18 cellular contexts compared by ENCODE assay signal in the genomic region with DNA sequence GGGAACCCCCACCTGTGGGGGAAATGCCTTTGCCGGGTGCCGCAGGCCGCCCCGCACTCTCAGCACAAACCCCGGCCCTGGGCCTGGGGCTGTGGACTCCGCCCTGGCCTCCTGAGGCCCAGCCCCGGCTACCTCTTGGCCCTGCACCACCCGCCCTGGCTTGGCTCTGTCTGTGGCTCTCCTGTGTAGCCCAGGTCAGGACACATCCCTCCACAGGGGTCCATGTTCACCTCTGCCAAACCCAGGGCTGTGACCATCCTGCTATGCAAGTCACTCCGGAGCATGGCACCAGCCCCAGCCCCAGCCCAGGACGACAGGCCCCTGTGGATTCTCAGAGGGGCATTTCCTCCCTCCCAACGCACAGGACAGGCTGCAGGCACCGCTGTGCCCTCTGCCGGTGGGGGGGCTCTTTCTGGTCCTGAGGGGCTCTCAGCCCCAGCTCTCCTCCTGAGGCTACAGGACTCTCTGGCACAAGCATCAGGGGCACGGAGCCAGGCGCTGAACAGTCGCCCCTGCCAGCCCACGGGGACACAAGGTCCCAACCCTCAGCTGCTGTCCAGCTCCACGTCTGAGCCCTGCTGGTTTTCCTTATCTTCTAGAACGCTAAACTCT. TPM values are rescaled to one million over a fixed set of nuclear protein-coding genes. Genes with fewer than 3 reads are reported as not detected.
A peak's percentile ranks its signal among the peaks of the same experiment; 100 is the strongest.
DNase-seq lines count a peak whose midpoint lies in the region; ATAC-seq and TF ChIP-seq lines count a peak whose summit lies in the region.
"Had no signal": no experiment of that assay in that cellular context is flagged by ENCODE, and none has a peak within 500 bp of the region (broad histone marks: within the 10 kb centered on the region; RNA-seq: fewer than 3 reads in every experiment).

No MANE protein-coding gene starts in this region.

- TF ChIP-seq CTCF in SK-N-SH (IDR thresholded peaks at IDR 0.05) (no peak), nephron progenitor cell (IDR thresholded peaks at IDR 0.05) (no peak), GM13977 (IDR thresholded peaks at IDR 0.05; ENCODE audit: extremely low read depth, insufficient read depth, missing control alignments) (no peak)

- no peak for TF ChIP-seq EP300 in SK-N-SH (IDR thresholded peaks at IDR 0.05; ENCODE audit: borderline replicate concordance in 1 of 2, low read depth in 1 of 2, low read length in 1 of 2)

- H3K4me3 Mint-ChIP-seq in nephron progenitor cell = no peak overlapping the region
- H3K4me3 Mint-ChIP-seq: naive thymus-derived CD8-positive, alpha-beta T cell; T-helper 1 cell treated with Interleukin-12 subunit alpha and Interleukin-12 subunit beta and Interleukin-4 antibody, amounts not matched to agents 30 μg/mL and 1 μg/mL, for 36 hours had no signal

- POLR2A ChIA-PET in SK-N-SH (lab: Yijun Ruan, JAX) = interaction anchor here (0.5 to 2.1 kb wide), 3 partner anchors 46 to 102 kb away, joined by 4 to 10 read pairs (median 6); partner anchors contain the start of genes LSM14B and TAF4

- peak overlapping the region; percentile 6 for H3K27ac Mint-ChIP-seq in nephron progenitor cell
- H3K27ac Mint-ChIP-seq: T-helper 1 cell treated with Interleukin-12 subunit alpha and Interleukin-12 subunit beta and Interleukin-4 antibody, amounts not matched to agents 30 μg/mL and 1 μg/mL, for 36 hours had no signal

- WGBS in SK-N-SH (ENCODE audit: low lambda C conversion rate) = 76% methylated on average over 3 of the region's 19 CpGs

- H3K4me3 ChIP-seq in SK-N-SH (ENCODE audit: low read depth in 2 of 2, low read length in 1 of 2) = no peak overlapping the region
- H3K4me3 ChIP-seq: esophagus muscularis mucosa, prostate gland, thyroid gland had no signal

- peaks cover 0 to 38% of the 10 kb centered on the region in 2 experiments; a peak in 1 of 4 replicates for H3K4me1 ChIP-seq in SK-N-SH (ENCODE audit: control insufficient read depth in 1 of 2, insufficient read depth in 2 of 2, low read depth in 1 of 2, low read length in 1 of 2)

- peaks cover 63% of the 10 kb centered on the region for H3K79me2 ChIP-seq in SK-N-SH (ENCODE audit: insufficient read depth)

- TF ChIP-seq RAD21 in SK-N-SH (IDR thresholded peaks at IDR 0.05; ENCODE audit: low read length) = 0 out of 2 replicates have a peak, but pooled peaks have one; percentile 8

- H3K9me3 ChIP-seq in SK-N-SH = no peaks in the 10 kb centered on the region
- H3K9me3 ChIP-seq: esophagus muscularis mucosa, prostate gland, thyroid gland had no signal

- peaks cover 62% of the 10 kb centered on the region for H4K20me1 ChIP-seq in SK-N-SH (ENCODE audit: insufficient read depth)

- in situ Hi-C loops in GM13977 (cut with MboI; ENCODE audit: low pct_unique_long_range_greater_than_20kb, low sequenced_read_pairs, unreplicated experiment) = loop anchor here (10.0 kb wide), 1 partner anchor 125 kb away; the partner anchor contains the start of genes PSMA7 and SS18L1

- CTCF ChIA-PET in SK-N-SH (lab: Yijun Ruan, JAX) = interaction anchor here (0.8 to 4.0 kb wide), 6 partner anchors 9 to 171 kb away, joined by 3 to 38 read pairs (median 3); partner anchors contain the start of genes LSM14B and TAF4

- no peak for ATAC-seq in GM18861 (IDR thresholded peaks at IDR 0.05; ENCODE audit: unreplicated experiment)
- ATAC-seq: naive thymus-derived CD8-positive, alpha-beta T cell had no signal

- H2AFZ ChIP-seq in SK-N-SH (ENCODE audit: low read depth) = no peak overlapping the region

- H3F3A ChIP-seq in SK-N-SH (replicated peaks; ENCODE audit: insufficient read depth) = no peaks in the 10 kb centered on the region

- H3K9me2 ChIP-seq in SK-N-SH = no peaks in the 10 kb centered on the region

- intact Hi-C loops in cardiac septum (cut with DNase I) = loop anchor here (5.0 to 10.0 kb wide), 2 partner anchors 42 to 365 kb away; partner anchors contain the start of gene RPS21

- no peaks in the 10 kb centered on the region for H3K36me3 ChIP-seq in SK-N-SH (replicated peaks in 1 of 2; ENCODE audit: control insufficient read depth in 1 of 2, insufficient read depth in 2 of 2, low read length in 1 of 2)
- H3K36me3 ChIP-seq: esophagus muscularis mucosa, prostate gland, thyroid gland had no signal

- H3K4me1 Mint-ChIP-seq in nephron progenitor cell = peaks cover 71% of the 10 kb centered on the region

- DNase-seq in Ammon's horn (ENCODE audit: low spot score) = peak; percentile 31
- DNase-seq in SK-N-SH = peak; percentile 81
- peak; percentile 81 for DNase-seq in cardiac septum (ENCODE audit: low spot score)
- no peak for DNase-seq in nephron progenitor cell
- DNase-seq in central memory CD4-positive, alpha-beta T cell = no peak
- DNase-seq in NCI-H2107 treated with DMSO at 0.1 percent for 48 hours (lab: John Stamatoyannopoulos, UW; ENCODE audit: unreplicated experiment) = no peak
- DNase-seq in GM13977 (ENCODE audit: low spot score) = no peak
- DNase-seq: activated effector memory CD4-positive, alpha-beta T cell treated with Interleukin-2 at 50 U/mL for 16 hours; DMS79 treated with DMSO at 0.1 percent for 48 hours; GOT3; naive thymus-derived CD8-positive, alpha-beta T cell; NCI-H2029; NCI-H524; thyroid gland had no signal

- no peaks in the 10 kb centered on the region for H3K9me3 Mint-ChIP-seq in nephron progenitor cell
- H3K9me3 Mint-ChIP-seq: naive thymus-derived CD8-positive, alpha-beta T cell; T-helper 1 cell treated with Interleukin-12 subunit alpha and Interleukin-12 subunit beta and Interleukin-4 antibody, amounts not matched to agents 30 μg/mL and 1 μg/mL, for 36 hours had no signal

- H3K27me3 Mint-ChIP-seq in nephron progenitor cell (ENCODE audit: low read depth, poor library complexity) = no peaks in the 10 kb centered on the region
- H3K27me3 Mint-ChIP-seq: naive thymus-derived CD8-positive, alpha-beta T cell had no signal

- H3K36me3 Mint-ChIP-seq in nephron progenitor cell (ENCODE audit: low read depth) = no peaks in the 10 kb centered on the region
- H3K36me3 Mint-ChIP-seq: naive thymus-derived CD8-positive, alpha-beta T cell had no signal

- H3K27ac ChIP-seq in SK-N-SH (ENCODE audit: low read depth in 2 of 2, low read length in 1 of 2) = peak overlapping the region in 1 of 2 experiments; percentile 62; a peak in 2 of 4 replicates
- H3K27ac ChIP-seq: esophagus muscularis mucosa, prostate gland, thyroid gland had no signal

- no peaks in the 10 kb centered on the region for H3K27me3 ChIP-seq in SK-N-SH (ENCODE audit: insufficient read depth)
- H3K27me3 ChIP-seq: thyroid gland had no signal

- H3K9ac ChIP-seq in SK-N-SH = no peak overlapping the region

- no peak overlapping the region for H3K4me2 ChIP-seq in SK-N-SH

TF ChIP-seq in SK-N-SH, 30 proteins besides CTCF, POLR2A, EP300 and RAD21:
- TF ChIP-seq JUND (IDR thresholded peaks at IDR 0.05) (no peak), TCF12 (IDR thresholded peaks at IDR 0.05) (no peak), SIN3A (IDR thresholded peaks at IDR 0.05; ENCODE audit: borderline replicate concordance, low read depth, low read length) (no peak), RCOR1 (IDR thresholded peaks at IDR 0.05; ENCODE audit: low read length) (no peak), EZH2phosphoT487 (IDR thresholded peaks at IDR 0.05; ENCODE audit: borderline replicate concordance, low read depth) (no peak), ZBTB33 (IDR thresholded peaks at IDR 0.05; ENCODE audit: borderline replicate concordance, low read depth) (no peak), GABPA (IDR thresholded peaks at IDR 0.05; ENCODE audit: low read depth) (no peak), NRF1 (IDR thresholded peaks at IDR 0.05; ENCODE audit: low read depth, low read length) (no peak), RFX5 (IDR thresholded peaks at IDR 0.05; ENCODE audit: low read length) (no peak), CHD2 (IDR thresholded peaks at IDR 0.05; ENCODE audit: low read length, partially characterized antibody) (no peak), MEF2A (IDR thresholded peaks at IDR 0.05; ENCODE audit: borderline replicate concordance, low read depth) (no peak), TEAD4 (IDR thresholded peaks at IDR 0.05; ENCODE audit: borderline replicate concordance, insufficient read depth) (no peak), ELF1 (IDR thresholded peaks at IDR 0.05) (no peak), FOXJ3 (CRISPR knock-in tag; IDR thresholded peaks at IDR 0.05) (no peak), MXI1 (IDR thresholded peaks at IDR 0.05; ENCODE audit: low read depth, low read length) (no peak)
- TF ChIP-seq, protein P1, sequence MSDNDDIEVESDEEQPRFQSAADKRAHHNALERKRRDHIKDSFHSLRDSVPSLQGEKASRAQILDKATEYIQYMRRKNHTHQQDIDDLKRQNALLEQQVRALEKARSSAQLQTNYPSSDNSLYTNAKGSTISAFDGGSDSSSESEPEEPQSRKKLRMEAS (IDR thresholded peaks at IDR 0.05; ENCODE audit: low read depth) = no peak
- TF ChIP-seq, protein P2, sequence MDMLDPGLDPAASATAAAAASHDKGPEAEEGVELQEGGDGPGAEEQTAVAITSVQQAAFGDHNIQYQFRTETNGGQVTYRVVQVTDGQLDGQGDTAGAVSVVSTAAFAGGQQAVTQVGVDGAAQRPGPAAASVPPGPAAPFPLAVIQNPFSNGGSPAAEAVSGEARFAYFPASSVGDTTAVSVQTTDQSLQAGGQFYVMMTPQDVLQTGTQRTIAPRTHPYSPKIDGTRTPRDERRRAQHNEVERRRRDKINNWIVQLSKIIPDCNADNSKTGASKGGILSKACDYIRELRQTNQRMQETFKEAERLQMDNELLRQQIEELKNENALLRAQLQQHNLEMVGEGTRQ (IDR thresholded peaks at IDR 0.05; ENCODE audit: borderline replicate concordance, low read depth, low read length) = no peak

RNA-seq across cellular contexts. Expression of gene TAF4, which starts 45.7 kb away (rescaled TPM):
- polyA plus RNA-seq in SK-N-SH (2012; rRNA removed) = 2.9 and 4.8 TPM in 2 replicates
- 6.3 and 6.6 TPM in 2 replicates for polyA plus RNA-seq in SK-N-SH (2012; cell fraction: cytosol; rRNA removed)
- 17.4 and 27.1 TPM in 2 replicates for polyA plus RNA-seq in SK-N-SH (2012; cell fraction: nucleus; rRNA removed)
- total RNA-seq in cardiac septum = 13.6 TPM

Comparison
In these comparisons a context has a peak if more than half of its experiments do, and no peak if none do; other contexts are left out.
1. DNase-seq: peak in Ammon's horn (single experiment), SK-N-SH (single experiment) and cardiac septum (single experiment); none in nephron progenitor cell (single experiment), central memory CD4-positive, alpha-beta T cell (single experiment), NCI-H2107 treated with DMSO at 0.1 percent for 48 hours (single experiment) and GM13977 (single experiment).